ENCODE assay signal across 8 cellular contexts in genomic region chr11:86245369-86246292, GRCh38. TPM values are rescaled to one million over a fixed set of nuclear protein-coding genes. Genes with fewer than 3 reads are reported as not detected.
DNase-seq lines count a peak whose midpoint lies in the region; ATAC-seq and TF ChIP-seq lines count a peak whose summit lies in the region.

No MANE protein-coding gene starts in this region.

- peak; percentile 70 for DNase-seq in NCI-H1105 treated with DMSO at 0.1 percent for 48 hours (lab: John Stamatoyannopoulos, UW)
- no peak for DNase-seq in NCI-H1105 (lab: John Stamatoyannopoulos, UW)
- DNase-seq in SW480 (ENCODE audit: low spot score): peak; percentile 13
- DNase-seq in dorsolateral prefrontal cortex: no peak
- peak in 2 of 3 donors; percentile 30 to 45 for DNase-seq in mucosa of descending colon
- no peak for DNase-seq in posterior vena cava (ENCODE audit: low spot score)

- H3K27ac ChIP-seq in dorsolateral prefrontal cortex: peak overlapping the region; percentile 39 to 100 (median 99)
- H3K27ac ChIP-seq in urinary bladder (ENCODE audit: low read depth): no peak overlapping the region

- H3K36me3 ChIP-seq in mucosa of descending colon (ENCODE audit: low read depth) (no peaks in the 10 kb centered on the region), urinary bladder (ENCODE audit: insufficient read depth) (no peaks in the 10 kb centered on the region)

- H3K27me3 ChIP-seq in dorsolateral prefrontal cortex: peaks cover 0 to 5% (median 0%) of the 10 kb centered on the region in 45 donors

- peaks cover 27% of the 10 kb centered on the region for H3K4me1 ChIP-seq in mucosa of descending colon (ENCODE audit: low read depth)
- peaks cover 1% of the 10 kb centered on the region for H3K4me1 ChIP-seq in urinary bladder (ENCODE audit: insufficient read depth)

- no peaks in the 10 kb centered on the region for H3K9me3 ChIP-seq in mucosa of descending colon

- H3K4me3 ChIP-seq in dorsolateral prefrontal cortex: peak overlapping the region; percentile 63 to 98 (median 82)
- H3K4me3 ChIP-seq in mucosa of descending colon: peak overlapping the region; percentile 73
- H3K4me3 ChIP-seq in urinary bladder (ENCODE audit: low read depth, low read length): peak overlapping the region; percentile 88

- TF ChIP-seq CTCF in dorsolateral prefrontal cortex (IDR thresholded peaks at IDR 0.05 in 54 of 56, conservative IDR thresholded peaks at IDR 0.05 in 2 of 56; ENCODE audit: low read depth in 1 of 56, partially characterized antibody in 56 of 56) (no peak), mucosa of descending colon (IDR thresholded peaks at IDR 0.05) (no peak)

- 2% methylated on average over 38 of the region's 38 CpGs for WGBS in urinary bladder

- ATAC-seq in HG03175 (IDR thresholded peaks at IDR 0.05; ENCODE audit: unreplicated experiment): peak; percentile 20
- peak; percentile 33 for ATAC-seq in mucosa of descending colon

- intact Hi-C loops in dorsolateral prefrontal cortex (cut with DNase I): loop anchor here (1.0 to 10.0 kb wide), 5 partner anchors 42 to 561 kb away; partner anchors contain the start of genes HIKESHI (in 2 of the 2), CCDC83 (in 1 of the 2) and CCDC89 (in 1 of the 2)
- intact Hi-C loops in mucosa of descending colon (cut with DNase I, micrococcal nuclease): no loop called here
- intact Hi-C loops in posterior vena cava (cut with DNase I): no loop called here

RNA-seq across cellular contexts. Expression of gene EED, which starts 1.1 kb away (rescaled TPM):
- total RNA-seq in dorsolateral prefrontal cortex (10 to 100 TPM; 19.7 to 40.3 (median 29.2) TPM), mucosa of descending colon (10 to 100 TPM; 21.9 to 29.6 (median 22.0) TPM), urinary bladder (49.7 TPM), posterior vena cava (10 to 100 TPM; 16.1 to 18.0 TPM)
- polyA plus RNA-seq in urinary bladder: 13.8 TPM

RNA-seq across cellular contexts. Expression of gene HIKESHI, which starts 56.4 kb away (rescaled TPM):
- total RNA-seq in dorsolateral prefrontal cortex: 10 to 100 TPM; 25.0 to 47.8 (median 34.2) TPM
- 10 to 100 TPM; 11.6 to 32.0 (median 18.8) TPM for total RNA-seq in mucosa of descending colon
- total RNA-seq in urinary bladder: 60.8 TPM
- polyA plus RNA-seq in urinary bladder: 54.7 TPM
- total RNA-seq in posterior vena cava: 10 to 100 TPM; 29.1 to 40.3 TPM

Comparison
In these comparisons a context has a peak if more than half of its experiments do, and no peak if none do; other contexts are left out.
1. DNase-seq: peak in NCI-H1105 treated with DMSO at 0.1 percent for 48 hours (single experiment), SW480 (single experiment) and mucosa of descending colon (2 of 3); none in NCI-H1105 (single experiment), dorsolateral prefrontal cortex (0 of 10) and posterior vena cava (single experiment).
2. intact Hi-C loops: an anchor here in dorsolateral prefrontal cortex (1.0 to 10.0 kb wide); none called in mucosa of descending colon and posterior vena cava.
3. Peak in every context shown above with its lines, with median percentiles within 50 percentile points of each other: H3K4me3 ChIP-seq.